Comparison of ENCODE assay signal across 8 cellular contexts in genomic region chr9:91714020-91714721, GRCh38.
DNase-seq lines count a peak whose midpoint lies in the region; ATAC-seq, FAIRE-seq and TF ChIP-seq lines count a peak whose summit lies in the region.

No MANE protein-coding gene starts in this region.

- POLR2A ChIA-PET in A549 (lab: Yijun Ruan, JAX), result interaction anchor here (0.7 kb wide), 1 partner anchor 791 kb away, joined by 7 read pairs; no protein-coding TSS in a partner anchor

- peaks cover 7% of the 10 kb centered on the region for H3K9me3 Mint-ChIP-seq in mesothelial cell of epicardium

- no peak for TF ChIP-seq POLR2A in A549 (IDR thresholded peaks at IDR 0.05; ENCODE audit: low read length)

- DNase-seq in A549 (ENCODE audit: low read depth in 1 of 2, low spot score in 1 of 2) (peak in 1 of 2 experiments; percentile 64), GM10266 (ENCODE audit: extremely low spot score) (peak; percentile 57), NCI-H69 (lab: John Stamatoyannopoulos, UW) (peak; percentile 75), ecto neural progenitor cell (ENCODE audit: low spot score) (peak; percentile 83), mesothelial cell of epicardium (ENCODE audit: low spot score in 2 of 2, unreplicated experiment in 2 of 2) (peak; percentile 46 to 48), NCI-H345 (lab: John Stamatoyannopoulos, UW) (no peak)

- peak overlapping the region; percentile 67 for H3K4me3 Mint-ChIP-seq in mesothelial cell of epicardium

- peak overlapping the region; percentile 79 for H3K4me2 ChIP-seq in A549

- H3K4me3 ChIP-seq in A549, result peak overlapping the region; percentile 52

- 0 out of 3 replicates have a peak, but pooled peaks cover 4% of the 10 kb centered on the region for H3K4me1 ChIP-seq in A549

- TF ChIP-seq RAD21 in A549 (conservative IDR thresholded peaks at IDR 0.05 in 1 of 2, IDR thresholded peaks at IDR 0.05 in 1 of 2), result no peak

- no peak for FAIRE-seq in A549 (lab: Jason Lieb, UNC)

- ATAC-seq in A549 (peak; percentile 78 to 95), HG02981 (IDR thresholded peaks at IDR 0.05; ENCODE audit: unreplicated experiment) (no peak), GM19455 (IDR thresholded peaks at IDR 0.05; ENCODE audit: unreplicated experiment) (no peak)

- no peaks in the 10 kb centered on the region for H3K9me3 ChIP-seq in A549

- TF ChIP-seq CTCF in A549 (IDR thresholded peaks at IDR 0.05) (no peak), GM10266 (IDR thresholded peaks at IDR 0.05; ENCODE audit: control insufficient read depth, insufficient read depth, low read depth, missing control alignments) (no peak), mesothelial cell of epicardium (IDR thresholded peaks at IDR 0.05; ENCODE audit: unreplicated experiment) (no peak)

- H3K27me3 Mint-ChIP-seq in mesothelial cell of epicardium (ENCODE audit: low read depth), result no peaks in the 10 kb centered on the region

- TF ChIP-seq EP300 in A549 (IDR thresholded peaks at IDR 0.05), result no peak

- H3K4me1 Mint-ChIP-seq in mesothelial cell of epicardium, result peaks cover 7% of the 10 kb centered on the region

- CTCF ChIA-PET in A549 (lab: Yijun Ruan, JAX), result interaction anchor here (0.7 kb wide), 1 partner anchor 111 kb away, joined by 4 read pairs; no protein-coding TSS in a partner anchor

- no peaks in the 10 kb centered on the region for H3K36me3 Mint-ChIP-seq in mesothelial cell of epicardium

- WGBS in A549 (ENCODE audit: missing lambda C conversion rate), result 8% methylated on average over 21 of the region's 37 CpGs

- no peak overlapping the region for H3K27ac Mint-ChIP-seq in mesothelial cell of epicardium

- H3K27ac ChIP-seq in A549, result peak overlapping the region; percentile 49 to 73; a peak in 5 of 6 replicates

TF ChIP-seq in A549, 52 proteins besides CTCF, POLR2A, EP300 and RAD21:
- TF ChIP-seq NPAS2 (CRISPR knock-in tag; IDR thresholded peaks at IDR 0.05; ENCODE audit: borderline replicate concordance) (no peak), MAX (IDR thresholded peaks at IDR 0.05) (no peak)

Comparison
In these comparisons a context has a peak if more than half of its experiments do, and no peak if none do; other contexts are left out.
1. ATAC-seq: peak in A549 (2 of 2); none in HG02981 (single experiment) and GM19455 (single experiment).